15 cellular contexts compared by ENCODE assay signal in the genomic region with DNA sequence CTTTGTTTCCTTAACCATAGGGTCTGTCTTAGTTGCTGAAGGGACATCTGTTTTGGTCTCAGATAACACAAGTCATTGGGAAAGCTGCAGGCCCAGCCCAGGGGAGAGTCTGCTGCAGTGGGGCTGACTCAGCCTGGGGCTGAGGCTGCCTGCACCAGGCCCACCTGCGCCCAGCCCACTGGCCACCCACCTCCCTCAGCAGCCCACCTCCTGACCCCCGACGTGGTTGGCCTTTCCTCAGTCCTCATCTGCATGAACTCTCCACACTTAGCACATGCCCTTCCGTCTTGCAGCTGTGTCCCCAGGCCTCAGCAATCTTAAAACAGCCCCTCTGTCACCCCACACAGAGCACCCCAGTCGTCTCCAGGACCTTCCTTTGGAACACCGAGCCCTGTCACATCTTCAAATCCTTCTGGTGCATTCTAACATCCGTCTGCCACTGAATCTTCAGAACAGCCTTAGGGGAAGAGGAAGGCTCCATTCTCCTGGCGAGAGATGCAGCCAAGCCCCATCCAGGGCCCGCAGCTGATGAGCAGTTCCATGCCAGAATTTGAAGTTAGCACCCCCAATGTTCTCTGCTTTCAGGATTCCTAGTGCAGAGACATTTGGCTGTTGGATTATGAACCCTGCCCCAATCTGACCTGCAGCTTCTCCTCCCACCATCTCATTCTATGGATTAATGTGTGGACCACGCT.
DNase-seq lines count a peak whose midpoint lies in the region; ATAC-seq and TF ChIP-seq lines count a peak whose summit lies in the region.
"Had no signal": no experiment of that assay in that cellular context is flagged by ENCODE, and none has a peak within 500 bp of the region (broad histone marks: within the 10 kb centered on the region; RNA-seq: fewer than 3 reads in every experiment).

No MANE protein-coding gene starts in this region.

- H2AK5ac ChIP-seq in mesendoderm (ENCODE audit: low read length) = no peak overlapping the region

- peaks cover 1% of the 10 kb centered on the region for H3K36me3 Mint-ChIP-seq in brain

- H3K36me3 ChIP-seq in mesendoderm (ENCODE audit: control insufficient read depth, insufficient read depth, low read length) = no peaks in the 10 kb centered on the region
- no peaks in the 10 kb centered on the region for H3K36me3 ChIP-seq in suprapubic skin
- H3K36me3 ChIP-seq: HAP-1 had no signal

- no peak overlapping the region for H2BK15ac ChIP-seq in mesendoderm (replicated peaks; ENCODE audit: low read depth)

- H2BK5ac ChIP-seq in mesendoderm (ENCODE audit: low read length) = no peak overlapping the region

- peak; percentile 4 for DNase-seq in activated CD4-positive, CD25-positive, alpha-beta regulatory T cell treated with anti-CD3 and anti-CD28 coated beads, Interleukin-2, amount 50 U/mL, for 72 hours
- DNase-seq in activated CD4-positive, CD25-positive, alpha-beta regulatory T cell (lab: John Stamatoyannopoulos, UW) = no peak
- DNase-seq in mesendoderm (peak; percentile 14), suprapubic skin (ENCODE audit: low spot score in 2 of 2) (peak; percentile 35 to 45), cortex of kidney (lab: John Stamatoyannopoulos, UW) (no peak)
- DNase-seq in stimulated activated naive CD8-positive, alpha-beta T cell treated with anti-CD3 and anti-CD28 coated beads, Interleukin-15, Interleukin-2, amounts not matched to agents 100 U/mL and 50 U/mL, for 24 hours = no peak
- DNase-seq: activated CD4-positive, alpha-beta T cell treated with anti-CD3 and anti-CD28 coated beads, Interleukin-2, amount 50 U/mL, for 48 hours; retina; stimulated activated CD4-positive, alpha-beta T cell treated with anti-CD3 and anti-CD28 coated beads, Interleukin-2, amount 100 ng/mL, for 24 hours had no signal

- no peak overlapping the region for H3K27ac ChIP-seq in mesendoderm (ENCODE audit: low read depth, low read length)
- no peak overlapping the region for H3K27ac ChIP-seq in suprapubic skin
- H3K27ac ChIP-seq: SK-N-MC had no signal

- H4K5ac ChIP-seq in mesendoderm (ENCODE audit: low read length) = no peak overlapping the region

- TF ChIP-seq EP300 in suprapubic skin (IDR thresholded peaks at IDR 0.05) = no peak

- H3K27me3 ChIP-seq in mesendoderm (ENCODE audit: insufficient read depth, low read length, poor library complexity) (no peaks in the 10 kb centered on the region), suprapubic skin (no peaks in the 10 kb centered on the region)

- peaks cover 60% of the 10 kb centered on the region for H3K4me1 Mint-ChIP-seq in brain

- no peak overlapping the region for H3K23ac ChIP-seq in mesendoderm (ENCODE audit: low read length)

- H3K4me3 ChIP-seq in mesendoderm (ENCODE audit: low read length) = no peak overlapping the region
- H3K4me3 ChIP-seq in suprapubic skin = no peak overlapping the region
- H3K4me3 ChIP-seq: HAP-1, SK-N-MC had no signal

- no peak for TF ChIP-seq POLR2A in suprapubic skin (IDR thresholded peaks at IDR 0.05)

- no peaks in the 10 kb centered on the region for H3K9me3 Mint-ChIP-seq in brain
- H3K9me3 Mint-ChIP-seq: CD4-positive, alpha-beta T cell had no signal

- H3K4me1 ChIP-seq in mesendoderm (ENCODE audit: control insufficient read depth, low read depth, low read length) (peaks cover 1% of the 10 kb centered on the region), suprapubic skin (peaks cover 14% of the 10 kb centered on the region)
- H3K4me1 ChIP-seq: HAP-1 had no signal

- no peaks in the 10 kb centered on the region for H3K9me3 ChIP-seq in suprapubic skin
- H3K9me3 ChIP-seq: HAP-1 had no signal

- TF ChIP-seq CTCF in brain (conservative IDR thresholded peaks at IDR 0.05) (no peak), suprapubic skin (IDR thresholded peaks at IDR 0.05) (no peak)

- peaks cover 4% of the 10 kb centered on the region for H3K27me3 Mint-ChIP-seq in brain
- H3K27me3 Mint-ChIP-seq: CD4-positive, alpha-beta T cell had no signal

- ATAC-seq in stimulated activated naive CD8-positive, alpha-beta T cell treated with anti-CD3 and anti-CD28 coated beads, Interleukin-15, Interleukin-2, amounts not matched to agents 100 U/mL and 50 U/mL, for 24 hours = no peak
- ATAC-seq in GM21528 (IDR thresholded peaks at IDR 0.05; ENCODE audit: low FRiP score, unreplicated experiment) = no peak
- ATAC-seq: left colon had no signal

- no peak overlapping the region for H4K8ac ChIP-seq in mesendoderm (ENCODE audit: low read depth, low read length)

- H3K9ac ChIP-seq in mesendoderm (ENCODE audit: low read length) = no peak overlapping the region

- H3K4me3 Mint-ChIP-seq in brain = no peak overlapping the region
- H3K4me3 Mint-ChIP-seq: CD4-positive, alpha-beta T cell had no signal

- no peak overlapping the region for H3K56ac ChIP-seq in mesendoderm (ENCODE audit: low read length)

- H2BK120ac ChIP-seq in mesendoderm (ENCODE audit: low read depth, low read length) = no peak overlapping the region

- H3K79me1 ChIP-seq in mesendoderm (ENCODE audit: low read length) = no peaks in the 10 kb centered on the region

- H3K27ac Mint-ChIP-seq in brain = peak overlapping the region in 3 of 5 experiments; percentile 79 to 97 (median 80)
- H3K27ac Mint-ChIP-seq: CD4-positive, alpha-beta T cell had no signal

- WGBS in mesendoderm (ENCODE audit: extremely low coverage, insufficient coverage, low lambda C conversion rate) = no CpG with 5 or more reads among the region's 10 CpGs
- WGBS in suprapubic skin = 76% methylated on average over 10 of the region's 10 CpGs

- no peaks in the 10 kb centered on the region for H3K79me2 ChIP-seq in mesendoderm (ENCODE audit: control insufficient read depth, insufficient read depth, low read length)

- no peak overlapping the region for H3K4ac ChIP-seq in mesendoderm (ENCODE audit: low read depth, low read length)

- H3K18ac ChIP-seq in mesendoderm (ENCODE audit: low read length) = no peak overlapping the region

- H3K4me2 ChIP-seq in mesendoderm (ENCODE audit: low read length) = no peak overlapping the region

Comparison
In these comparisons a context has a peak if more than half of its experiments do, and no peak if none do; other contexts are left out.
1. DNase-seq: peak in activated CD4-positive, CD25-positive, alpha-beta regulatory T cell treated with anti-CD3 and anti-CD28 coated beads, Interleukin-2, amount 50 U/mL, for 72 hours (single experiment), mesendoderm (single experiment) and suprapubic skin (2 of 2); none in activated CD4-positive, CD25-positive, alpha-beta regulatory T cell (0 of 4), stimulated activated naive CD8-positive, alpha-beta T cell treated with anti-CD3 and anti-CD28 coated beads, Interleukin-15, Interleukin-2, amounts not matched to agents 100 U/mL and 50 U/mL, for 24 hours (single experiment) and cortex of kidney (single experiment).